1 cellular context compared by ENCODE assay signal in genomic region chr5:83731638-83732037, GRCh38.
TF ChIP-seq lines count a peak whose summit lies in the region.

No MANE protein-coding gene starts in this region.

TF ChIP-seq in GM23338, 12 proteins besides CTCF, POLR2A, EP300 and RAD21 (continued from another document):
- TF ChIP-seq ETS1 (IDR thresholded peaks at IDR 0.05) (no peak), STAT1 (IDR thresholded peaks at IDR 0.05; ENCODE audit: unreplicated experiment) (no peak)
